24 cellular contexts compared by ENCODE assay signal in the genomic region with DNA sequence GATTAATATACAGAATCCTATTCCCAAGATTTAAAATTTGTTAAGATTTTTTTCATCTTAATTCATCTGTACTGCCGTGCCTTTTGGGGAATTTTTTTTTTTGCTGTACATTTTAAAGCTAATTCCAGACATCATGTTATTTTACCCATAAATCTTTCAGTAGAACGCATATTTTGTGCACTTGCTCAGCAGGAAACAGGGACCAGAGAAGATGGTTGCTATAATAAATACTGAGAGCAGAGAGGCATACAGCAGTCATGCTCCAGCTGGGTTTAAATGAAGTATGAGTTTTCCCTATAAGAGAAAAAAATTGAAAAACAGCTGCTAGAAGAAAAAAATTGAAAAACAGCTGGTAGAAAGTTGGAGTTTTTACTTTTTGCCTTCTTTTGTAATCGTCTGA.
"Had no signal": no experiment of that assay in that cellular context is flagged by ENCODE, and none has a peak within 500 bp of the region (broad histone marks: within the 10 kb centered on the region; RNA-seq: fewer than 3 reads in every experiment).

No MANE protein-coding gene starts in this region.

- H3K27ac ChIP-seq: epithelial cell of prostate, esophagus muscularis mucosa, neural progenitor cell, ovary, right atrium auricular region, sigmoid colon, suprapubic skin, thyroid gland, upper lobe of left lung, uterus had no signal

- H3K4me3 ChIP-seq: esophagus muscularis mucosa, lung, neural progenitor cell, ovary, right atrium auricular region, sigmoid colon, smooth muscle cell, suprapubic skin, thyroid gland, upper lobe of left lung, uterus had no signal

- H3K4me1 ChIP-seq: neural progenitor cell, right atrium auricular region, sigmoid colon, suprapubic skin, thyroid gland, upper lobe of left lung, uterus had no signal

- H3K9me3 ChIP-seq: esophagus muscularis mucosa, ovary, right atrium auricular region, sigmoid colon, suprapubic skin, thyroid gland, upper lobe of left lung, uterus had no signal

- H3K27me3 ChIP-seq: esophagus muscularis mucosa, neural progenitor cell, ovary, right atrium auricular region, sigmoid colon, suprapubic skin, thyroid gland, upper lobe of left lung, uterus had no signal

- H3K36me3 ChIP-seq: esophagus muscularis mucosa, neural progenitor cell, ovary, right atrium auricular region, sigmoid colon, suprapubic skin, thyroid gland, upper lobe of left lung, uterus had no signal

- DNase-seq: effector memory CD8-positive, alpha-beta T cell; foreskin melanocyte; head of caudate nucleus; hippocampal formation; left colon; left ventricle myocardium superior; mesenchymal stem cell; midbrain; nucleus accumbens; ovary; sigmoid colon; stimulated activated CD4-positive, alpha-beta T cell treated with anti-CD3 and anti-CD28 coated beads, Interleukin-2, amount 100 ng/mL, for 48 hours; stimulated activated naive CD4-positive, alpha-beta T cell treated with Interleukin-2 at 50 U/mL for 16 hours; thyroid gland; upper lobe of left lung; uterus had no signal

- ATAC-seq: effector memory CD8-positive, alpha-beta T cell; left colon; left ventricle myocardium superior; natural killer cell treated with Interleukin-12 subunit alpha and Interleukin-12 subunit beta and Interleukin-15 and Interleukin-18, amount 100 ng/mL, for 72 hours had no signal
